Comparison of ENCODE assay signal across 14 cellular contexts in genomic region chr4:41132055-41132683, GRCh38.
DNase-seq lines count a peak whose midpoint lies in the region; ATAC-seq and TF ChIP-seq lines count a peak whose summit lies in the region.
"Had no signal": no experiment of that assay in that cellular context is flagged by ENCODE, and none has a peak within 500 bp of the region (broad histone marks: within the 10 kb centered on the region; RNA-seq: fewer than 3 reads in every experiment).

No MANE protein-coding gene starts in this region.

- no peaks in the 10 kb centered on the region for H3K9me3 Mint-ChIP-seq in GM23338
- H3K9me3 Mint-ChIP-seq in activated T-cell treated with anti-CD3 and anti-CD28 coated beads, Interleukin-2, amount 50 U/mL, for 4 hours: no peaks in the 10 kb centered on the region
- H3K9me3 Mint-ChIP-seq: activated CD4-positive, alpha-beta T cell treated with anti-CD3 and anti-CD28 coated beads, Interleukin-2, amount 10 ng/mL, durations not matched to agents 7 days and 5 days; dendritic cell treated with granulocyte-macrophage colony-stimulating factor and Interleukin-4, amounts not matched to agents 40 ng/mL and 50 ng/mL, for 4 days; T-helper 2 cell treated with Interferon-gamma antibody and Interleukin-4, amounts not matched to agents 5 μg/mL and 100 μg/mL, for 36 hours had no signal

- H3K4me3 Mint-ChIP-seq in GM23338: no peak overlapping the region
- H3K4me3 Mint-ChIP-seq in activated T-cell treated with anti-CD3 and anti-CD28 coated beads, Interleukin-2, amount 50 U/mL, for 4 hours: no peak overlapping the region
- H3K4me3 Mint-ChIP-seq: activated CD4-positive, alpha-beta T cell treated with anti-CD3 and anti-CD28 coated beads, Interleukin-2, amount 10 ng/mL, durations not matched to agents 7 days and 5 days; activated T-cell treated with anti-CD3 and anti-CD28 coated beads, Interleukin-2, amount 50 U/mL, for 72 hours; CD14-positive monocyte; dendritic cell treated with granulocyte-macrophage colony-stimulating factor and Interleukin-4, amounts not matched to agents 40 ng/mL and 50 ng/mL, for 4 days; T-helper 2 cell treated with Interferon-gamma antibody and Interleukin-4, amounts not matched to agents 5 μg/mL and 100 μg/mL, for 36 hours had no signal

- no peaks in the 10 kb centered on the region for H3K9me3 ChIP-seq in smooth muscle cell (replicated peaks; ENCODE audit: low read depth)

- ATAC-seq in GM23338: no peak
- no peak for ATAC-seq in activated T-cell treated with anti-CD3 and anti-CD28 coated beads, Interleukin-2, amount 50 U/mL, for 4 hours
- ATAC-seq: activated T-cell treated with anti-CD3 and anti-CD28 coated beads, Interleukin-2, amount 50 U/mL, for 72 hours; HCT116 had no signal

- H3K4me2 ChIP-seq in GM23338 (no peak overlapping the region), smooth muscle cell (peak overlapping the region; percentile 48)

- H3K27me3 Mint-ChIP-seq in GM23338 (ENCODE audit: insufficient read depth, low read depth, poor library complexity): no peaks in the 10 kb centered on the region
- peaks cover 7% of the 10 kb centered on the region for H3K27me3 Mint-ChIP-seq in activated T-cell treated with anti-CD3 and anti-CD28 coated beads, Interleukin-2, amount 50 U/mL, for 4 hours (ENCODE audit: low read depth)
- H3K27me3 Mint-ChIP-seq: dendritic cell treated with granulocyte-macrophage colony-stimulating factor and Interleukin-4, amounts not matched to agents 40 ng/mL and 50 ng/mL, for 4 days had no signal

- 54% methylated on average over 2 of the region's 2 CpGs for WGBS in smooth muscle cell (ENCODE audit: low lambda C conversion rate)

- H3K79me2 ChIP-seq in GM23338 (replicated peaks; ENCODE audit: insufficient read depth) (peaks cover 39% of the 10 kb centered on the region), smooth muscle cell (ENCODE audit: low read depth) (peaks cover 74% of the 10 kb centered on the region)

- H4K20me1 ChIP-seq in GM23338 (replicated peaks; ENCODE audit: insufficient read depth) (no peaks in the 10 kb centered on the region), smooth muscle cell (ENCODE audit: low read depth) (no peaks in the 10 kb centered on the region)

- peak overlapping the region; percentile 1; the same call in 1 of the 2 replicates for H3K27ac Mint-ChIP-seq in GM23338
- H3K27ac Mint-ChIP-seq: activated CD4-positive, alpha-beta T cell treated with anti-CD3 and anti-CD28 coated beads, Interleukin-2, amount 10 ng/mL, durations not matched to agents 7 days and 5 days; activated T-cell treated with anti-CD3 and anti-CD28 coated beads, Interleukin-2, amount 50 U/mL, for 72 hours; CD14-positive monocyte; dendritic cell treated with granulocyte-macrophage colony-stimulating factor and Interleukin-4, amounts not matched to agents 40 ng/mL and 50 ng/mL, for 4 days; T-helper 2 cell treated with Interferon-gamma antibody and Interleukin-4, amounts not matched to agents 5 μg/mL and 100 μg/mL, for 36 hours had no signal

- no peaks in the 10 kb centered on the region for H3K9me2 ChIP-seq in GM23338 (ENCODE audit: insufficient read depth)

- no peaks in the 10 kb centered on the region for H3K36me3 ChIP-seq in GM23338 (ENCODE audit: insufficient read depth)
- no peaks in the 10 kb centered on the region for H3K36me3 ChIP-seq in smooth muscle cell (ENCODE audit: low read depth)

- H3K36me3 Mint-ChIP-seq in GM23338 (ENCODE audit: low read depth): no peaks in the 10 kb centered on the region
- no peaks in the 10 kb centered on the region for H3K36me3 Mint-ChIP-seq in activated T-cell treated with anti-CD3 and anti-CD28 coated beads, Interleukin-2, amount 50 U/mL, for 4 hours (ENCODE audit: insufficient read depth)
- H3K36me3 Mint-ChIP-seq: CD14-positive monocyte had no signal

- H2AFZ ChIP-seq in GM23338 (no peak overlapping the region), smooth muscle cell (ENCODE audit: low read depth) (no peak overlapping the region)

- no peak overlapping the region for H3K9ac ChIP-seq in smooth muscle cell (ENCODE audit: low read depth)

- H3F3A ChIP-seq in GM23338 (replicated peaks; ENCODE audit: low read depth) (no peaks in the 10 kb centered on the region), smooth muscle cell (ENCODE audit: low read depth) (peaks cover 10% of the 10 kb centered on the region)

- H3K4me1 ChIP-seq in GM23338 (ENCODE audit: insufficient read depth) (peaks cover 39% of the 10 kb centered on the region), smooth muscle cell (ENCODE audit: low read depth) (peaks cover 42% of the 10 kb centered on the region)

- DNase-seq in GM23338 (ENCODE audit: low spot score) (no peak), NCI-H748 (lab: John Stamatoyannopoulos, UW; ENCODE audit: unreplicated experiment) (peak; percentile 59), epithelial cell of prostate (ENCODE audit: low read depth, low spot score) (no peak), smooth muscle cell (lab: John Stamatoyannopoulos, UW; ENCODE audit: unreplicated experiment) (no peak), NCI-H2171 treated with DMSO at 0.1 percent for 48 hours (lab: John Stamatoyannopoulos, UW) (no peak), hepatic stellate cell (ENCODE audit: low spot score) (no peak)
- no peak for DNase-seq in activated T-cell treated with anti-CD3 and anti-CD28 coated beads, Interleukin-2, amount 50 U/mL, for 4 hours
- DNase-seq: activated CD4-positive, alpha-beta T cell treated with anti-CD3 and anti-CD28 coated beads, Interleukin-2, amount 10 ng/mL, durations not matched to agents 7 days and 5 days; activated T-cell treated with anti-CD3 and anti-CD28 coated beads, Interleukin-2, amount 50 U/mL, for 72 hours; amniotic stem cell had no signal

- H3K4me3 ChIP-seq in GM23338: no peak overlapping the region
- no peak overlapping the region for H3K4me3 ChIP-seq in smooth muscle cell

- H3K27me3 ChIP-seq in GM23338 (ENCODE audit: insufficient read depth): no peaks in the 10 kb centered on the region
- no peaks in the 10 kb centered on the region for H3K27me3 ChIP-seq in smooth muscle cell (ENCODE audit: low read depth)

- TF ChIP-seq CTCF in GM23338 (conservative IDR thresholded peaks at IDR 0.05; ENCODE audit: low read depth in 2 of 2) (no peak), smooth muscle cell (IDR thresholded peaks at IDR 0.05; ENCODE audit: borderline replicate concordance, insufficient read depth, poor library complexity, severe bottlenecking) (no peak)

- peaks cover 42% of the 10 kb centered on the region for H3K4me1 Mint-ChIP-seq in GM23338
- no peaks in the 10 kb centered on the region for H3K4me1 Mint-ChIP-seq in activated T-cell treated with anti-CD3 and anti-CD28 coated beads, Interleukin-2, amount 50 U/mL, for 4 hours (ENCODE audit: low read depth)
- H3K4me1 Mint-ChIP-seq: activated CD4-positive, alpha-beta T cell treated with anti-CD3 and anti-CD28 coated beads, Interleukin-2, amount 10 ng/mL, durations not matched to agents 7 days and 5 days; CD14-positive monocyte had no signal

- peak overlapping the region; percentile 45; the same call in 1 of the 2 replicates for H3K27ac ChIP-seq in GM23338 (ENCODE audit: low read depth)
- H3K27ac ChIP-seq in epithelial cell of prostate: peak overlapping the region; percentile 44
- H3K27ac ChIP-seq in smooth muscle cell (ENCODE audit: low read depth): peak overlapping the region; percentile 57

TF ChIP-seq in GM23338, 12 proteins besides CTCF, POLR2A, EP300 and RAD21 (continues in another document):
- no peak for TF ChIP-seq EZH2phosphoT487 (IDR thresholded peaks at IDR 0.05; ENCODE audit: unreplicated experiment)
- no peak for TF ChIP-seq REST (IDR thresholded peaks at IDR 0.05; ENCODE audit: unreplicated experiment)
- TF ChIP-seq ZNF331 (CRISPR knock-in tag; IDR thresholded peaks at IDR 0.05; ENCODE audit: low read depth): no peak
- no peak for TF ChIP-seq CREB1 (CRISPR knock-in tag; IDR thresholded peaks at IDR 0.05; ENCODE audit: low read depth)
